ENCODE assay signal across 8 cellular contexts in genomic region chr5:65483474-65484346, GRCh38. TPM values are rescaled to one million over a fixed set of nuclear protein-coding genes. Genes with fewer than 3 reads are reported as not detected.
DNase-seq lines count a peak whose midpoint lies in the region; ATAC-seq and TF ChIP-seq lines count a peak whose summit lies in the region.

No MANE protein-coding gene starts in this region.

- TF ChIP-seq EP300 in tibial nerve (IDR thresholded peaks at IDR 0.05) = no peak

- H3K27ac ChIP-seq in RWPE1 (no peak overlapping the region), dorsolateral prefrontal cortex (peak overlapping the region in 56 of 59 donors; percentile 28 to 94 (median 86)), tibial nerve (peak overlapping the region; percentile 70 to 94 (median 90))

- no peaks in the 10 kb centered on the region for H3K9me3 Mint-ChIP-seq in memory B cell

- peak overlapping the region in 58 of 59 donors; percentile 38 to 80 (median 67) for H3K4me3 ChIP-seq in dorsolateral prefrontal cortex
- peak overlapping the region; percentile 44 to 59 (median 49) for H3K4me3 ChIP-seq in tibial nerve

- H3K27ac Mint-ChIP-seq in memory B cell = peak overlapping the region; percentile 94

- POLR2A ChIA-PET in RWPE1 (lab: Yijun Ruan, JAX; ENCODE audit: low non-redundant PET) = no interaction called here

- CTCF ChIA-PET in RWPE1 (lab: Yijun Ruan, JAX) = interaction anchor here (0.5 to 2.0 kb wide), 9 partner anchors 9 to 851 kb away, joined by 3 to 10 read pairs (median 3); no protein-coding TSS in a partner anchor

- no peaks in the 10 kb centered on the region for H3K36me3 Mint-ChIP-seq in memory B cell

- H3K36me3 ChIP-seq in tibial nerve = no peaks in the 10 kb centered on the region

- H3K27me3 Mint-ChIP-seq in memory B cell = no peaks in the 10 kb centered on the region

- peak; percentile 57 for ATAC-seq in GM21786 (IDR thresholded peaks at IDR 0.05; ENCODE audit: unreplicated experiment)
- ATAC-seq in memory B cell (ENCODE audit: low read depth) = peak; percentile 39

- peak; percentile 76 for TF ChIP-seq CTCF in RWPE1 (conservative IDR thresholded peaks at IDR 0.05; ENCODE audit: low read depth)
- TF ChIP-seq CTCF in dorsolateral prefrontal cortex (IDR thresholded peaks at IDR 0.05 in 54 of 56, conservative IDR thresholded peaks at IDR 0.05 in 2 of 56; ENCODE audit: low read depth in 1 of 56, partially characterized antibody in 56 of 56) = peak; percentile 26 to 89 (median 74)
- TF ChIP-seq CTCF in tibial nerve (IDR thresholded peaks at IDR 0.05) = peak; percentile 36 to 77 (median 54)

- H3K4me1 ChIP-seq in tibial nerve = peaks cover 0 to 17% (median 5%) of the 10 kb centered on the region in 4 donors

- DNase-seq in NCI-H1417 (lab: John Stamatoyannopoulos, UW) (peak; percentile 1 to 63 (median 57)), NCI-H1417 treated with DMSO at 0.1 percent for 48 hours (lab: John Stamatoyannopoulos, UW) (no peak), KG1 (lab: John Stamatoyannopoulos, UW) (peak; percentile 6), RWPE1 (ENCODE audit: low spot score) (peak; percentile 66), dorsolateral prefrontal cortex (no peak), memory B cell (ENCODE audit: low spot score in 2 of 2) (peak in 1 of 2 donors; percentile 36), tibial nerve (ENCODE audit: low spot score in 2 of 2) (no peak)

- WGBS in tibial nerve, 2 donors = 29 to 39% methylated on average over 3 of the region's 3 CpGs

- no peaks in the 10 kb centered on the region for H3K9me3 ChIP-seq in tibial nerve

- no peak for TF ChIP-seq POLR2A in tibial nerve (IDR thresholded peaks at IDR 0.05)

- intact Hi-C loops in dorsolateral prefrontal cortex (cut with DNase I) = loop anchor here (1.0 to 10.0 kb wide), 8 partner anchors 356 to 716 kb away; partner anchors contain the start of genes CWC27 (in 1 of the 2) and SREK1IP1 (in 1 of the 2)

- H3K4me3 Mint-ChIP-seq in memory B cell = peak overlapping the region; percentile 99

- peaks cover 0 to 2% (median 0%) of the 10 kb centered on the region in 45 donors for H3K27me3 ChIP-seq in dorsolateral prefrontal cortex
- H3K27me3 ChIP-seq in tibial nerve = no peaks in the 10 kb centered on the region

- peaks cover 10% of the 10 kb centered on the region for H3K4me1 Mint-ChIP-seq in memory B cell

RNA-seq across cellular contexts. Expression of gene ADAMTS6, which starts 2.0 kb away (rescaled TPM):
- 1 to 10 TPM in 116 of 120 experiments, under 1 TPM in 4; 0.81 to 7.2 (median 2.9) TPM for total RNA-seq in dorsolateral prefrontal cortex
- 10 to 100 TPM in 1 of 4 donors, 1 to 10 TPM in 3; 2.9 to 16.5 (median 7.3) TPM for total RNA-seq in tibial nerve

Comparison
In these comparisons a context has a peak if more than half of its experiments do, and no peak if none do; other contexts are left out.
1. DNase-seq: peak in NCI-H1417 (3 of 3), KG1 (single experiment) and RWPE1 (single experiment); none in NCI-H1417 treated with DMSO at 0.1 percent for 48 hours (single experiment), dorsolateral prefrontal cortex (0 of 10) and tibial nerve (0 of 2).
2. Peak in every context shown above with its lines, with median percentiles within 50 percentile points of each other: CTCF ChIP-seq.